Comparison of ENCODE assay signal across 8 cellular contexts in the genomic region with DNA sequence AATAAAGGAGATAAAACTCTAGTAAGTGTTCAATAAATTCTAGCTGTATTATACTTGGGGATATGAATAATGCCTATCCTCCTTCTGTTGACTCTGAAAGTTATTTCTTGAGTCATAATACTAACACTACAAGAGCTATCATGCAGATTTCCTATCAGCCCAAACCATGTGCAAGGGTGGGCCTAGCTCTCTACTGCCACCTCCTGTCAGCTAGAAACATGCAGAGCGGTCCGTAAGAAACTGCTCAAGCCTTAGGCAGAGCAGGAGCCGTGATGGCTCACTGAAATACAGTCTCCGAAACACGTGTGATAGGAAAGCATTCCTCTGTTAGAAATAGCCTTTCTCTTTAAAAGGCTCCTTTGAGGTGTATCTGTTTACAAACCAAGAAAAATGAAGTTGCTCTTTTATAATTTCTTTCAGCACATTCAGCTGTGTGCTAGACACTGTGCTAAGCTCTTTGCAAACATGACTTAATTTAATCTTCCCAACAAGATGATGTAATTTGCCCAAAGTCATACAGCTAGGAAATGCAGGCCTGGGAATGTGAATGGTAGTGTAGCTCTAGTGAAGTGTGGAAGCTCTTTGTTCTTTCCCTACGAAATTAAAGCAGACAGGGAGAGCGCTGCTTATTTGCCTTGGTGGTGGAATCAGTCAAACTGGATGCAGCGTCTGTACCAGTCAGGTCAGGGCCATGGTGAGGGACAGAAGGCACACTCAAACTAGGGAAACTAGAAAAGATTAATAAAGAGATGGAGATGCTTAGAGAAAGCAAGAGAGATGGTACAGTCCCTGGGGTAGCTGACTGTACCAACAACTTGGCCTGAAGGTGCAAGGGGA. TPM values are rescaled to one million over a fixed set of nuclear protein-coding genes. Genes with fewer than 3 reads are reported as not detected.
DNase-seq lines count a peak whose midpoint lies in the region; ATAC-seq, FAIRE-seq and TF ChIP-seq lines count a peak whose summit lies in the region.

No MANE protein-coding gene starts in this region.

- ATAC-seq in HG02678 (IDR thresholded peaks at IDR 0.05; ENCODE audit: unreplicated experiment) = peak; percentile 87

- H3K27ac Mint-ChIP-seq in brain = peak overlapping the region in 3 of 5 experiments; percentile 22 to 80 (median 64)
- peak overlapping the region in 1 of 6 donors; percentile 29 for H3K27ac Mint-ChIP-seq in immature natural killer cell

- FAIRE-seq in TTC549 (lab: Jason Lieb, UNC) = peak; percentile 85

- DNase-seq in DMS153 treated with DMSO at 0.1 percent for 48 hours (lab: John Stamatoyannopoulos, UW; ENCODE audit: unreplicated experiment) (peak; percentile 30), DMS153 (lab: John Stamatoyannopoulos, UW) (no peak), NCI-H1417 (lab: John Stamatoyannopoulos, UW) (peak; percentile 47 to 83 (median 49)), immature natural killer cell (peak; percentile 31 to 38 (median 36))
- peak; percentile 76 for DNase-seq in stimulated activated CD4-positive, alpha-beta T cell treated with anti-CD3 and anti-CD28 coated beads, Interleukin-15, amount 100 ng/mL, for 24 hours

- H3K36me3 Mint-ChIP-seq in brain (no peaks in the 10 kb centered on the region), immature natural killer cell (peaks cover 0 to 6% (median 0%) of the 10 kb centered on the region in 3 donors)

- no peaks in the 10 kb centered on the region for H3K27me3 Mint-ChIP-seq in brain
- peaks cover 0 to 1% (median 0%) of the 10 kb centered on the region in 3 donors for H3K27me3 Mint-ChIP-seq in immature natural killer cell (ENCODE audit: low read depth in 3 of 3)

- H3K4me1 Mint-ChIP-seq in brain = peaks cover 18% of the 10 kb centered on the region
- H3K4me1 Mint-ChIP-seq in immature natural killer cell = peaks cover 5 to 6% of the 10 kb centered on the region in 2 donors

- peak overlapping the region in 2 of 5 experiments; percentile 8 to 12 for H3K4me3 Mint-ChIP-seq in brain
- H3K4me3 Mint-ChIP-seq in immature natural killer cell = no peak overlapping the region

- TF ChIP-seq CTCF in brain (conservative IDR thresholded peaks at IDR 0.05) = peak; percentile 93 to 98

- no peaks in the 10 kb centered on the region for H3K9me3 Mint-ChIP-seq in brain
- H3K9me3 Mint-ChIP-seq in immature natural killer cell = no peaks in the 10 kb centered on the region

RNA-seq across cellular contexts. Expression of a gene that starts 43.1 kb away (rescaled TPM):
- polyA plus RNA-seq in brain (ENCODE audit: insufficient read depth, low read depth, low replicate concordance) = 21.0 TPM
- 10 to 100 TPM; 53.3 to 98.2 (median 70.1) TPM for polyA plus RNA-seq in immature natural killer cell
